ENCODE assay signal across 1 cellular context in genomic region chr12:108806350-108806749, GRCh38.
TF ChIP-seq lines count a peak whose summit lies in the region.

No MANE protein-coding gene starts in this region.

TF ChIP-seq in IMR-90, 13 proteins besides CTCF, POLR2A, EP300 and RAD21 (continued from another document):
- TF ChIP-seq, protein P1, sequence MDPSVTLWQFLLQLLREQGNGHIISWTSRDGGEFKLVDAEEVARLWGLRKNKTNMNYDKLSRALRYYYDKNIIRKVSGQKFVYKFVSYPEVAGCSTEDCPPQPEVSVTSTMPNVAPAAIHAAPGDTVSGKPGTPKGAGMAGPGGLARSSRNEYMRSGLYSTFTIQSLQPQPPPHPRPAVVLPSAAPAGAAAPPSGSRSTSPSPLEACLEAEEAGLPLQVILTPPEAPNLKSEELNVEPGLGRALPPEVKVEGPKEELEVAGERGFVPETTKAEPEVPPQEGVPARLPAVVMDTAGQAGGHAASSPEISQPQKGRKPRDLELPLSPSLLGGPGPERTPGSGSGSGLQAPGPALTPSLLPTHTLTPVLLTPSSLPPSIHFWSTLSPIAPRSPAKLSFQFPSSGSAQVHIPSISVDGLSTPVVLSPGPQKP (IDR thresholded peaks at IDR 0.05; ENCODE audit: borderline replicate concordance, low read depth, low read length), result no peak
- TF ChIP-seq BHLHE40 (IDR thresholded peaks at IDR 0.05; ENCODE audit: low read depth, low read length), result no peak
